28 cellular contexts compared by ENCODE assay signal in the genomic region with DNA sequence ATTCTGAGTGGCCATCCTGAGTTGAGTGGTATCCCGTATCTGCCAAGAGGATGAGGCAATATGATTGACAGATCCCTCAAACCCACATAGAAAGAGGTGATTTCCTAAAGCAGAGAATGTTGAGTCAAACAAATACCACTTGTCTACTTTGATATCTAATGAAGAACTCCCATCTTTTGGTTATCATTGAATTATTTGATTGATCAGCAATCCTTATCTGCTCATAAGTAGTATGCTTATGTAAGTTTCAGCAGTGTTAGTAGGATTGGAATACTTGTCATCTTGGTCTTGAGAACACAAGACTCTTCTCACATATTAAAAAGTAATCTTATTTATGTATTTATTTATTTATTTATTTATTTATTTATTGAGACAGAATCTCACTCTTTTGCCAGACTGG.
"Had no signal": no experiment of that assay in that cellular context is flagged by ENCODE, and none has a peak within 500 bp of the region (broad histone marks: within the 10 kb centered on the region; RNA-seq: fewer than 3 reads in every experiment).

No MANE protein-coding gene starts in this region.

- FAIRE-seq: pancreas had no signal

- DNase-seq: naive thymus-derived CD8-positive, alpha-beta T cell; nephron progenitor cell; nucleus accumbens; pancreas; psoas muscle; right cardiac atrium; spleen; stimulated activated CD4-positive, alpha-beta T cell treated with anti-CD3 and anti-CD28 coated beads, Interleukin-12 subunit alpha, Interleukin-12 subunit beta, amount 100 ng/mL, for 4 hours; stimulated activated CD4-positive, alpha-beta T cell treated with anti-CD3 and anti-CD28 coated beads, Interleukin-1b, Interleukin-23, amount 100 ng/mL, for 48 hours; stimulated activated CD4-positive, alpha-beta T cell treated with anti-CD3 and anti-CD28 coated beads, Interleukin-4, amount 100 ng/mL, for 1 hour; stimulated activated CD4-positive, alpha-beta T cell treated with anti-CD3 and anti-CD28 coated beads, Interleukin-4, amount 100 ng/mL, for 4 hours; stimulated activated CD8-positive, alpha-beta memory T cell treated with anti-CD3 and anti-CD28 coated beads, Interleukin-4, amount 100 ng/mL, for 48 hours; stimulated activated naive CD4-positive, alpha-beta T cell; stimulated activated naive CD8-positive, alpha-beta T cell treated with anti-CD3 and anti-CD28 coated beads, Interleukin-15, amount 100 ng/mL, for 72 hours; stimulated activated naive CD8-positive, alpha-beta T cell treated with anti-CD3 and anti-CD28 coated beads, Interleukin-15, Interleukin-2, amounts not matched to agents 100 U/mL and 50 U/mL, for 24 hours; substantia nigra; testis; tibial artery; transverse colon; upper lobe of right lung; uterus had no signal

- H3K36me3 ChIP-seq: neutrophil, pancreas, spleen, suprapubic skin, tibial artery, transverse colon, upper lobe of right lung, uterus had no signal

- H3K4me1 ChIP-seq: pancreas, psoas muscle, spleen, suprapubic skin, testis, tibial artery, transverse colon, upper lobe of right lung, uterus had no signal

- H3K4me2 ChIP-seq: smooth muscle cell had no signal

- H3K9me3 ChIP-seq: neutrophil, pancreas, psoas muscle, suprapubic skin, testis, transverse colon, upper lobe of right lung, uterus had no signal

- ATAC-seq: naive thymus-derived CD8-positive, alpha-beta T cell; natural killer cell treated with Interleukin-12 subunit alpha and Interleukin-12 subunit beta and Interleukin-15 and Interleukin-18, amount 100 ng/mL, for 72 hours; pancreas; psoas muscle; right cardiac atrium; sciatic nerve; stimulated activated memory B cell treated with anti-CD40 and anti-IgM and Interleukin-4, amounts not matched to agents 10 μg/mL and 1 μg/mL and 100 μg/mL, for 72 hours; stimulated activated naive CD8-positive, alpha-beta T cell treated with anti-CD3 and anti-CD28 coated beads, Interleukin-15, amount 100 ng/mL, for 72 hours; stimulated activated naive CD8-positive, alpha-beta T cell treated with anti-CD3 and anti-CD28 coated beads, Interleukin-15, Interleukin-2, amounts not matched to agents 100 U/mL and 50 U/mL, for 24 hours; upper lobe of right lung had no signal

- H3K4me3 ChIP-seq: pancreas, psoas muscle, skin epidermis, smooth muscle cell, spleen, suprapubic skin, testis, tibial artery, transverse colon, upper lobe of right lung, uterus had no signal

- H3K27me3 ChIP-seq: neutrophil, pancreas, suprapubic skin, testis, tibial artery, transverse colon, upper lobe of right lung, uterus had no signal

- H3K27ac ChIP-seq: neutrophil, pancreas, psoas muscle, skin epidermis, spleen, suprapubic skin, testis, tibial artery, transverse colon, upper lobe of right lung, uterus had no signal
